8 cellular contexts compared by ENCODE assay signal in the genomic region with DNA sequence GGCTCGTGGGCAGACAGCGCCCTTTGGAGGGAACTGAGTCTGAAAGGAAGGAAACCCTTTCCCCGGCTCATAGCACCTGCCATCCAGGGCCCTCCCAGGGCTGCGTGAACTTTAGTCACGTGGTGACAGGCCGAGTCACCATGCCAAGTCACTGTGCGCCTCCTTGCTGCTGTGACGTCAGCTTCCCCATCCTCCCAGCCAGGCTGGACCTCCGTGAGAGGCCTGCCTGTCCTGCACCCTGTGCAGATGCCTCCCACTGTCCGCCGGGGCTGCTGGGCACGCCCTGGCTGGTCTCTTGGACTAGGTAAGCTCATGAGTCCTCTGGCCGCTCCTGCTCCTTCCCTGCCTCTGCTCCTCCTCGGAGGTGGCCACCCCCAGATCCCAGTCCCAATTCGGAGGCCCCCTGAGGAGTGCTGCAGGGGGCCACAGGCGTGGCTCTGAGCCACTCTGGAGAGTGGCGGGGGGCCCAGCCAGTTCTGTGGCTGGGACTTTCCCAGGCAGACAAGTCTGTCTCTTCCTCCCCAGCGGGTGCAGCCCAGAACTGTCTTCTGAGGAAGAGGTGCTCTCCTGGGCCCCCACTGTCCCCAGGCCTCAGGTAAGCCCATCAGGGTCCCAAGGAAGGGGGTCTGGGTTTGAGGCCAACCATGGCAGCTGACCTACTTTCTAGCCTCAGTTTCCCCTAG. TPM values are rescaled to one million over a fixed set of nuclear protein-coding genes. Genes with fewer than 3 reads are reported as not detected.
A peak's percentile ranks its signal among the peaks of the same experiment; 100 is the strongest.
DNase-seq lines count a peak whose midpoint lies in the region; ATAC-seq and TF ChIP-seq lines count a peak whose summit lies in the region.
"Not testable (repeated sequence)": the region's sequence is repeated elsewhere in the genome, so short reads cannot be mapped to it uniquely, and the experiment has no call there.

No MANE protein-coding gene starts in this region.

- H3K4me2 ChIP-seq in DOHH2 (ENCODE audit: low read length), result peak overlapping the region; percentile 49
- not testable (repeated sequence) for H3K4me2 ChIP-seq in IMR-90 (ENCODE audit: low read depth, low read length)

- H2AK9ac ChIP-seq in IMR-90 (replicated peaks; ENCODE audit: low read depth, low read length, poor library complexity), result not testable (repeated sequence)

- H3K14ac ChIP-seq in IMR-90 (replicated peaks; ENCODE audit: low read depth, low read length), result not testable (repeated sequence)

- not testable (repeated sequence) for H3F3A ChIP-seq in DOHH2 (ENCODE audit: control insufficient read depth, insufficient read depth)

- TF ChIP-seq POLR2A in IMR-90 (IDR thresholded peaks at IDR 0.05; ENCODE audit: low read depth, low read length), result not testable (repeated sequence)

- H2BK120ac ChIP-seq in IMR-90 (ENCODE audit: low read depth, low read length), result not testable (repeated sequence)

- not testable (repeated sequence) for H3K27me3 Mint-ChIP-seq in naive B cell

- not testable (repeated sequence) for H3K79me2 ChIP-seq in DOHH2 (ENCODE audit: control insufficient read depth, low read length)

- not testable (repeated sequence) for H3K9me2 ChIP-seq in DOHH2 (replicated peaks; ENCODE audit: control insufficient read depth, low read length)

- H3K79me1 ChIP-seq in IMR-90 (ENCODE audit: low read depth in 1 of 2, low read length in 2 of 2), result not testable (repeated sequence)

- peak overlapping the region; percentile 6; the same call in 1 of the 2 replicates for H3K27ac ChIP-seq in DOHH2 (ENCODE audit: low read depth, low read length)
- H3K27ac ChIP-seq in IMR-90 (ENCODE audit: insufficient read depth, low read length), result not testable (repeated sequence)
- peak overlapping the region; percentile 63 for H3K27ac ChIP-seq in effector memory CD4-positive, alpha-beta T cell (ENCODE audit: insufficient read depth, low read length, poor library complexity, severe bottlenecking)

- WGBS in IMR-90 (ENCODE audit: extremely low coverage in 2 of 2, insufficient read length in 1 of 2), 2 experiments, result 83% methylated on average over 7 of the region's 18 CpGs; no CpG with 5 or more reads in 1 of the 2 experiments

- H3K27ac Mint-ChIP-seq in naive B cell, result peak overlapping the region in 5 of 6 donors; percentile 26 to 88 (median 82)

- H2AK5ac ChIP-seq in IMR-90 (ENCODE audit: low read depth, low read length), result not testable (repeated sequence)

- H3K9me1 ChIP-seq in IMR-90 (ENCODE audit: insufficient read depth, low read length), result not testable (repeated sequence)

- H2BK15ac ChIP-seq in IMR-90 (ENCODE audit: low read depth, low read length), result not testable (repeated sequence)

- H3K4me3 Mint-ChIP-seq in naive B cell, result peak overlapping the region in 3 of 8 donors; percentile 32 to 79 (median 47)

- H4K20me1 ChIP-seq in DOHH2 (ENCODE audit: control insufficient read depth, insufficient read depth, low read depth, low read length); IMR-90 (ENCODE audit: insufficient read depth, low read length): not testable (repeated sequence)

- H4K5ac ChIP-seq in IMR-90 (ENCODE audit: low read depth, low read length), result not testable (repeated sequence)

- H3K4ac ChIP-seq in IMR-90 (ENCODE audit: low read depth, low read length), result not testable (repeated sequence)

- H3K4me1 ChIP-seq in DOHH2 (ENCODE audit: control insufficient read depth, low read length), result peaks cover 15% of the 10 kb centered on the region
- H3K4me1 ChIP-seq in IMR-90 (ENCODE audit: control insufficient read depth, insufficient read depth, low read length); effector memory CD4-positive, alpha-beta T cell (ENCODE audit: control insufficient read depth, insufficient read depth, low read length, poor library complexity, severe bottlenecking): not testable (repeated sequence)

- not testable (repeated sequence) for H4K8ac ChIP-seq in IMR-90 (ENCODE audit: low read depth in 2 of 2, low read length in 2 of 2)

- H3K36me3 ChIP-seq in DOHH2 (ENCODE audit: control insufficient read depth, low read length); IMR-90 (ENCODE audit: control insufficient read depth, insufficient read depth, low read length); effector memory CD4-positive, alpha-beta T cell (ENCODE audit: control insufficient read depth, insufficient read depth, low read length): not testable (repeated sequence)

- DNase-seq in IMR-90, result peak; percentile 37
- peak in 4 of 5 donors; percentile 23 to 83 (median 30) for DNase-seq in T-helper 1 cell
- peak; percentile 30 for DNase-seq in activated T-cell treated with anti-CD3 and anti-CD28 coated beads for 4 hours
- peak; percentile 28 to 46 (median 37) for DNase-seq in effector memory CD4-positive, alpha-beta T cell
- DNase-seq in naive B cell, result not testable (repeated sequence)
- DNase-seq in stimulated activated CD8-positive, alpha-beta memory T cell treated with anti-CD3 and anti-CD28 coated beads, Interleukin-15, amount 100 ng/mL, for 1 hour (ENCODE audit: low read depth), result peak; percentile 10

- TF ChIP-seq CTCF in DOHH2 (IDR thresholded peaks at IDR 0.05; ENCODE audit: low read depth, low read length, poor library complexity, severe bottlenecking); IMR-90 (conservative IDR thresholded peaks at IDR 0.05; ENCODE audit: low read depth, low read length): not testable (repeated sequence)

- not testable (repeated sequence) for H3K23ac ChIP-seq in IMR-90 (ENCODE audit: low read depth, low read length)

- H3K27me3 ChIP-seq in DOHH2 (ENCODE audit: control insufficient read depth, low read length); IMR-90 (ENCODE audit: control insufficient read depth, insufficient read depth, low read length); effector memory CD4-positive, alpha-beta T cell (replicated peaks; ENCODE audit: control insufficient read depth, insufficient read depth, low read length, poor library complexity, severe bottlenecking): not testable (repeated sequence)

- not testable (repeated sequence) for H3K56ac ChIP-seq in IMR-90 (ENCODE audit: extremely low read depth, insufficient read depth, low read length)

- intact Hi-C loops in IMR-90 (cut with micrococcal nuclease), result not testable (repeated sequence)

- H4K91ac ChIP-seq in IMR-90 (ENCODE audit: insufficient read depth, low read depth, low read length), result not testable (repeated sequence)

- not testable (repeated sequence) for H2AFZ ChIP-seq in IMR-90 (replicated peaks; ENCODE audit: low read length, poor library complexity)

- not testable (repeated sequence) for H2BK5ac ChIP-seq in IMR-90 (ENCODE audit: low read depth, low read length, poor library complexity, severe bottlenecking)

- not testable (repeated sequence) for H3K36me3 Mint-ChIP-seq in naive B cell

- dilution Hi-C loops in IMR-90 (cut with HindIII; ENCODE audit: low sequenced_read_pairs, unreplicated experiment), result not testable (repeated sequence)

- H3K9me3 ChIP-seq in DOHH2 (ENCODE audit: control insufficient read depth, insufficient read depth, low read length); IMR-90 (ENCODE audit: control insufficient read depth, insufficient read depth, low read length); effector memory CD4-positive, alpha-beta T cell (ENCODE audit: control insufficient read depth, low read length): not testable (repeated sequence)

- not testable (repeated sequence) for TF ChIP-seq RAD21 in IMR-90 (IDR thresholded peaks at IDR 0.05; ENCODE audit: low read length)

- in situ Hi-C loops in IMR-90 (cut with MboI; ENCODE audit: low sequenced_read_pairs), result not testable (repeated sequence)

- H3K9me3 Mint-ChIP-seq in naive B cell, result not testable (repeated sequence)

- POLR2A ChIA-PET in IMR-90 (lab: Charles Lee; ENCODE audit: unreplicated experiment), result not testable (repeated sequence)

- CTCF ChIA-PET in IMR-90 (lab: Yijun Ruan, JAX), result not testable (repeated sequence)

- not testable (repeated sequence) for H3K18ac ChIP-seq in IMR-90 (ENCODE audit: low read depth, low read length)

- peak overlapping the region; percentile 57 for H3K4me3 ChIP-seq in DOHH2 (ENCODE audit: low read length)
- H3K4me3 ChIP-seq in IMR-90 (ENCODE audit: insufficient read depth, low read depth, low read length), result not testable (repeated sequence)
- H3K4me3 ChIP-seq in effector memory CD4-positive, alpha-beta T cell (ENCODE audit: insufficient read depth, low read depth, low read length, poor library complexity, severe bottlenecking), result peak overlapping the region; percentile 35

- H3K4me1 Mint-ChIP-seq in naive B cell, result peaks cover 13 to 16% (median 15%) of the 10 kb centered on the region in 3 donors

- BruUV-seq in IMR-90 (replicated peaks; lab: Mats Ljungman, UMichigan), result not testable (repeated sequence)

- H3K9ac ChIP-seq in IMR-90 (ENCODE audit: low read depth, low read length), result not testable (repeated sequence)

- peak; percentile 50 for ATAC-seq in GM19324 (IDR thresholded peaks at IDR 0.05; ENCODE audit: low FRiP score, unreplicated experiment)
- peak; percentile 66 for ATAC-seq in IMR-90 (ENCODE audit: low read depth)
- ATAC-seq in naive B cell (ENCODE audit: low read depth in 2 of 2), result peak; percentile 27 to 72

- H2BK20ac ChIP-seq in IMR-90 (ENCODE audit: low read depth, low read length), result not testable (repeated sequence)

RNA-seq across cellular contexts. Expression of a gene that starts 4.6 kb away (rescaled TPM):
- 1.7 and 3.4 TPM in 2 replicates for total RNA-seq in IMR-90 (2012; rRNA removed)
- polyA plus RNA-seq in IMR-90 (2012; rRNA removed), result 7.3 and 8.1 TPM in 2 replicates
- 3.7 and 12.1 TPM in 2 replicates for polyA plus RNA-seq in IMR-90 (2012; cell fraction: cytosol; rRNA removed)
- polyA plus RNA-seq in IMR-90 (2012; cell fraction: nucleus; rRNA removed; ENCODE audit: low replicate concordance), result 11.7 and 22.2 TPM in 2 replicates
- polyA plus RNA-seq in naive B cell (ENCODE audit: low read depth in 6 of 6), result under 1 TPM in 4 of 6 donors, not detected in 2; 0.17 to 0.90 (median 0.70) TPM

RNA-seq across cellular contexts. Expression of a gene that starts 14.7 kb away (rescaled TPM):
- 1.4 and 1.6 TPM in 2 replicates for total RNA-seq in IMR-90 (2012; rRNA removed)
- polyA plus RNA-seq in IMR-90 (2012; rRNA removed) (9.4 and 10.7 TPM in 2 replicates), naive B cell (ENCODE audit: low read depth in 6 of 6) (under 1 TPM in 2 of 6 donors, not detected in 4; 0.32 TPM)
- polyA plus RNA-seq in IMR-90 (2012; cell fraction: cytosol; rRNA removed), result 4.4 and 12.6 TPM in 2 replicates
- 49.1 and 126 TPM in 2 replicates for polyA plus RNA-seq in IMR-90 (2012; cell fraction: nucleus; rRNA removed; ENCODE audit: low replicate concordance)

RNA-seq across cellular contexts. Expression of a gene that starts 51.8 kb away (rescaled TPM):
- 158 and 177 TPM in 2 replicates for total RNA-seq in IMR-90 (2012; rRNA removed)
- polyA plus RNA-seq in IMR-90 (2012; rRNA removed) (222 and 283 TPM in 2 replicates), naive B cell (ENCODE audit: low read depth in 6 of 6) (100 to 1,000 TPM in 4 of 6 donors, 10 to 100 TPM in 2; 73.1 to 141 (median 132) TPM)
- polyA plus RNA-seq in IMR-90 (2012; cell fraction: cytosol; rRNA removed), result 148 and 255 TPM in 2 replicates
- polyA plus RNA-seq in IMR-90 (2012; cell fraction: nucleus; rRNA removed; ENCODE audit: low replicate concordance), result 57.9 and 153 TPM in 2 replicates

RNA-seq across cellular contexts. Expression of a gene that starts 52.6 kb away (rescaled TPM):
- 115 and 143 TPM in 2 replicates for total RNA-seq in IMR-90 (2012; rRNA removed)
- polyA plus RNA-seq in IMR-90 (2012; rRNA removed) (97.6 and 114 TPM in 2 replicates), naive B cell (ENCODE audit: low read depth in 6 of 6) (100 to 1,000 TPM; 374 to 564 (median 422) TPM)
- polyA plus RNA-seq in IMR-90 (2012; cell fraction: cytosol; rRNA removed), result 84.8 and 104 TPM in 2 replicates
- 45.4 and 104 TPM in 2 replicates for polyA plus RNA-seq in IMR-90 (2012; cell fraction: nucleus; rRNA removed; ENCODE audit: low replicate concordance)

Comparison
In these comparisons a context has a peak if more than half of its experiments do, and no peak if none do; other contexts are left out.
1. RNA of a gene that starts 14.7 kb away (polyA plus RNA-seq): 4.4 to 126 TPM in IMR-90; 0.32 TPM in naive B cell; every median in the first group is over 4 times any median in the second.
2. Peak in every context shown above with its lines, with median percentiles within 50 percentile points of each other: ATAC-seq.